ENCODE assay signal across 24 cellular contexts in genomic region chr10:35075228-35075627, GRCh38.
"Had no signal": no experiment of that assay in that cellular context is flagged by ENCODE, and none has a peak within 500 bp of the region (broad histone marks: within the 10 kb centered on the region; RNA-seq: fewer than 3 reads in every experiment).

No MANE protein-coding gene starts in this region.

- H3K9me3 ChIP-seq: gastrocnemius medialis, right atrium auricular region, stomach, thyroid gland, vagina had no signal

- H3K4me1 Mint-ChIP-seq: endodermal cell had no signal

- ATAC-seq: esophagus mucosa; gastrocnemius medialis; natural killer cell; sciatic nerve; stimulated activated effector memory CD8-positive, alpha-beta T cell treated with anti-CD3 and anti-CD28 coated beads, Interleukin-12 subunit alpha, Interleukin-12 subunit beta, amount 100 ng/mL, for 72 hours had no signal

- H3K4me3 Mint-ChIP-seq: dendritic cell treated with granulocyte-macrophage colony-stimulating factor and Interleukin-4, amounts not matched to agents 40 ng/mL and 50 ng/mL, for 4 days; endodermal cell; memory B cell; natural killer cell; neural crest cell; stimulated activated effector memory CD8-positive, alpha-beta T cell treated with anti-CD3 and anti-CD28 coated beads, Interleukin-12 subunit alpha, Interleukin-12 subunit beta, amount 100 ng/mL, for 72 hours had no signal

- H3K9me3 Mint-ChIP-seq: dendritic cell treated with granulocyte-macrophage colony-stimulating factor and Interleukin-4, amounts not matched to agents 40 ng/mL and 50 ng/mL, for 4 days; endodermal cell; memory B cell; natural killer cell; neural crest cell; stimulated activated effector memory CD8-positive, alpha-beta T cell treated with anti-CD3 and anti-CD28 coated beads, Interleukin-12 subunit alpha, Interleukin-12 subunit beta, amount 100 ng/mL, for 72 hours had no signal

- H3K4me1 ChIP-seq: gastrocnemius medialis, parathyroid adenoma, right atrium auricular region, thyroid gland, vagina had no signal

- H3K27ac Mint-ChIP-seq: dendritic cell treated with granulocyte-macrophage colony-stimulating factor and Interleukin-4, amounts not matched to agents 40 ng/mL and 50 ng/mL, for 4 days; endodermal cell; memory B cell; progenitor cell of endocrine pancreas had no signal

- H3K27me3 ChIP-seq: gastrocnemius medialis, right atrium auricular region, stomach, thyroid gland, vagina had no signal

- H3K27me3 Mint-ChIP-seq: dendritic cell treated with granulocyte-macrophage colony-stimulating factor and Interleukin-4, amounts not matched to agents 40 ng/mL and 50 ng/mL, for 4 days; memory B cell; progenitor cell of endocrine pancreas had no signal

- H3K4me3 ChIP-seq: gastrocnemius medialis, lung, right atrium auricular region, smooth muscle cell, stomach, thyroid gland, vagina had no signal

- DNase-seq: effector CD8-positive, alpha-beta T cell; endodermal cell; foreskin fibroblast; gastrocnemius medialis; natural killer cell; stimulated activated CD4-positive, alpha-beta T cell treated with anti-CD3 and anti-CD28 coated beads, Interleukin-2, amount 100 ng/mL, for 24 hours; stimulated activated CD4-positive, alpha-beta T cell treated with anti-CD3 and anti-CD28 coated beads, Interleukin-4, amount 100 ng/mL, for 24 hours; stimulated activated naive CD4-positive, alpha-beta T cell treated with Interleukin-2 at 50 U/mL for 16 hours; stomach; thyroid gland; trophoblast cell had no signal

- H3K36me3 Mint-ChIP-seq: natural killer cell had no signal

- H3K4me2 ChIP-seq: smooth muscle cell had no signal

- H3K36me3 ChIP-seq: thyroid gland, vagina had no signal

- H3K9ac ChIP-seq: parathyroid adenoma had no signal

- H3K27ac ChIP-seq: epithelial cell of prostate, gastrocnemius medialis, parathyroid adenoma, right atrium auricular region, stomach, thyroid gland, vagina had no signal

- H2AFZ ChIP-seq: parathyroid adenoma had no signal
